ENCODE assay signal across 8 cellular contexts in genomic region chr5:138491669-138492551, GRCh38. TPM values are rescaled to one million over a fixed set of nuclear protein-coding genes. Genes with fewer than 3 reads are reported as not detected.
DNase-seq lines count a peak whose midpoint lies in the region; ATAC-seq, FAIRE-seq and TF ChIP-seq lines count a peak whose summit lies in the region.

No MANE protein-coding gene starts in this region.

- peak overlapping the region; percentile 80 for H3K27ac Mint-ChIP-seq in T-helper 2 cell treated with Interferon-gamma antibody and Interleukin-4, amounts not matched to agents 5 μg/mL and 100 μg/mL, for 36 hours
- no peak overlapping the region for H3K27ac Mint-ChIP-seq in astrocyte (ENCODE audit: unreplicated experiment)

- DNase-seq in GM10248 (ENCODE audit: extremely low spot score) (peak; percentile 96), NCI-H1048 (lab: John Stamatoyannopoulos, UW) (peak; percentile 76), astrocyte (ENCODE audit: low read depth) (peak; percentile 84), hepatocyte (ENCODE audit: low spot score) (peak; percentile 94), retina (peak; percentile 75), aorta (peak; percentile 95 to 97)
- peak; percentile 83 for DNase-seq in T-helper 2 cell treated with Interferon-gamma antibody and Interleukin-4, amounts not matched to agents 5 μg/mL and 100 μg/mL, for 36 hours (ENCODE audit: low spot score)

- CTCF ChIA-PET in GM10248 (lab: Yijun Ruan, JAX) = interaction anchor here (0.7 to 3.7 kb wide), 4 partner anchors 11 to 44 kb away, joined by 3 to 25 read pairs (median 6); partner anchors contain the start of gene EGR1

- H3K9me3 ChIP-seq in astrocyte (ENCODE audit: insufficient read depth, low read depth, low read length) (no peaks in the 10 kb centered on the region), hepatocyte (ENCODE audit: low read depth) (no peaks in the 10 kb centered on the region), aorta (ENCODE audit: control insufficient read depth, low read length) (no peaks in the 10 kb centered on the region)

- peak overlapping the region; percentile 81 for H3K9ac ChIP-seq in astrocyte (ENCODE audit: low read length)

- peak overlapping the region; percentile 31 for H3K27ac ChIP-seq in astrocyte (ENCODE audit: low read depth, low read length)
- H3K27ac ChIP-seq in hepatocyte = peak overlapping the region; percentile 74
- peak overlapping the region in 1 of 2 donors; percentile 2 for H3K27ac ChIP-seq in aorta (ENCODE audit: low read depth in 1 of 2, low read length in 2 of 2)

- H3K27me3 ChIP-seq in astrocyte (ENCODE audit: insufficient read depth, low read length) (no peaks in the 10 kb centered on the region), hepatocyte (no peaks in the 10 kb centered on the region), aorta (ENCODE audit: control insufficient read depth in 1 of 2, insufficient read depth in 2 of 2, low read length in 1 of 2) (no peaks in the 10 kb centered on the region)

- intact Hi-C loops in aorta (cut with DNase I) = loop anchor here in 1 of 2 donors (2.0 kb wide), 1 partner anchor 27 kb away; the partner anchor contains the start of gene EGR1

- no peaks in the 10 kb centered on the region for H3K79me2 ChIP-seq in astrocyte (ENCODE audit: insufficient read depth, low read length)
- H3K79me2 ChIP-seq in hepatocyte = no peaks in the 10 kb centered on the region

- H3K4me1 ChIP-seq in astrocyte (ENCODE audit: insufficient read depth, low read length) = peaks cover 25% of the 10 kb centered on the region
- H3K4me1 ChIP-seq in hepatocyte (ENCODE audit: insufficient read depth) = peaks cover 32% of the 10 kb centered on the region
- no peaks in the 10 kb centered on the region for H3K4me1 ChIP-seq in aorta (ENCODE audit: control insufficient read depth in 1 of 2, insufficient read depth in 2 of 2, low read length in 2 of 2)

- no peaks in the 10 kb centered on the region for H3K9me3 Mint-ChIP-seq in T-helper 2 cell treated with Interferon-gamma antibody and Interleukin-4, amounts not matched to agents 5 μg/mL and 100 μg/mL, for 36 hours
- no peaks in the 10 kb centered on the region for H3K9me3 Mint-ChIP-seq in astrocyte (ENCODE audit: unreplicated experiment)

- H3K9me2 ChIP-seq in hepatocyte (replicated peaks; ENCODE audit: insufficient read depth) = no peaks in the 10 kb centered on the region

- H3K36me3 Mint-ChIP-seq in T-helper 2 cell treated with Interferon-gamma antibody and Interleukin-4, amounts not matched to agents 5 μg/mL and 100 μg/mL, for 36 hours (ENCODE audit: low read depth) = no peaks in the 10 kb centered on the region
- no peaks in the 10 kb centered on the region for H3K36me3 Mint-ChIP-seq in astrocyte (ENCODE audit: low read depth, unreplicated experiment)

- peaks cover 34% of the 10 kb centered on the region for H3K27me3 Mint-ChIP-seq in T-helper 2 cell treated with Interferon-gamma antibody and Interleukin-4, amounts not matched to agents 5 μg/mL and 100 μg/mL, for 36 hours (ENCODE audit: low read depth)
- H3K27me3 Mint-ChIP-seq in astrocyte (ENCODE audit: low read depth, unreplicated experiment) = peaks cover 29% of the 10 kb centered on the region

- H3K4me3 ChIP-seq in astrocyte (ENCODE audit: insufficient read depth, low read depth, low read length) (peak overlapping the region; percentile 61), hepatocyte (peak overlapping the region; percentile 75), aorta (ENCODE audit: low read length in 2 of 2) (peak overlapping the region; percentile 49 to 54)

- no peak for FAIRE-seq in astrocyte (lab: Jason Lieb, UNC)

- peaks cover 5% of the 10 kb centered on the region for H3K4me1 Mint-ChIP-seq in T-helper 2 cell treated with Interferon-gamma antibody and Interleukin-4, amounts not matched to agents 5 μg/mL and 100 μg/mL, for 36 hours (ENCODE audit: low read depth)
- peaks cover 10% of the 10 kb centered on the region for H3K4me1 Mint-ChIP-seq in astrocyte (ENCODE audit: low read depth, unreplicated experiment)

- H3K4me3 Mint-ChIP-seq in T-helper 2 cell treated with Interferon-gamma antibody and Interleukin-4, amounts not matched to agents 5 μg/mL and 100 μg/mL, for 36 hours = peak overlapping the region; percentile 91
- peak overlapping the region; percentile 81 for H3K4me3 Mint-ChIP-seq in astrocyte (ENCODE audit: unreplicated experiment)

- H4K20me1 ChIP-seq in astrocyte (ENCODE audit: insufficient read depth, low read length) (no peaks in the 10 kb centered on the region), hepatocyte (ENCODE audit: insufficient read depth, poor library complexity, severe bottlenecking) (no peaks in the 10 kb centered on the region)

- peak; percentile 99 for ATAC-seq in HG02588 (IDR thresholded peaks at IDR 0.05; ENCODE audit: unreplicated experiment)
- ATAC-seq in aorta (ENCODE audit: low FRiP score) = peak; percentile 96

- 12% methylated on average over 36 of the region's 93 CpGs for WGBS in hepatocyte (ENCODE audit: low lambda C conversion rate, missing lambda C conversion rate)
- WGBS in aorta, 2 donors = 1% methylated on average over 79 to 93 of the region's 93 CpGs

- POLR2A ChIA-PET in GM10248 (lab: Yijun Ruan, JAX) = no interaction called here

- TF ChIP-seq CTCF in GM10248 (IDR thresholded peaks at IDR 0.05; ENCODE audit: control extremely low read depth, extremely low read depth, low read depth, missing control alignments) = no peak
- TF ChIP-seq CTCF in astrocyte (IDR thresholded peaks at IDR 0.05; ENCODE audit: insufficient read depth, low read depth, low read length) = no peak
- TF ChIP-seq CTCF in hepatocyte (IDR thresholded peaks at IDR 0.05; ENCODE audit: poor library complexity) = no peak

- H3K36me3 ChIP-seq in astrocyte (ENCODE audit: insufficient read depth, low read length) = no peaks in the 10 kb centered on the region
- H3K36me3 ChIP-seq in hepatocyte (replicated peaks; ENCODE audit: insufficient read depth, low read depth) = no peaks in the 10 kb centered on the region
- no peaks in the 10 kb centered on the region for H3K36me3 ChIP-seq in aorta (ENCODE audit: control insufficient read depth in 1 of 2, insufficient read depth in 2 of 2, low read length in 1 of 2)

- H3K4me2 ChIP-seq in astrocyte (ENCODE audit: low read length) = peak overlapping the region; percentile 87
- H3K4me2 ChIP-seq in hepatocyte = peak overlapping the region; percentile 95

- peak overlapping the region; percentile 67 for H2AFZ ChIP-seq in astrocyte (ENCODE audit: low read depth, low read length)
- peak overlapping the region; percentile 82 for H2AFZ ChIP-seq in hepatocyte

RNA-seq across cellular contexts. Expression of gene EGR1, which starts 26.6 kb away (rescaled TPM):
- total RNA-seq in astrocyte = 24.4 and 31.5 TPM in 2 replicates
- total RNA-seq in hepatocyte = 64.2 and 95.4 TPM in 2 replicates
- polyA plus RNA-seq in hepatocyte = 336 and 434 TPM in 2 replicates
- 100 to 1,000 TPM; 158 to 669 TPM for total RNA-seq in aorta
- polyA plus RNA-seq in aorta = 100 to 1,000 TPM in 1 of 2 donors, 10 to 100 TPM in 1; 61.5 to 300 TPM

RNA-seq across cellular contexts. Expression of gene ETF1, which starts 51.1 kb away (rescaled TPM):
- 139 and 153 TPM in 2 replicates for total RNA-seq in astrocyte
- 90.5 and 93.3 TPM in 2 replicates for total RNA-seq in hepatocyte
- polyA plus RNA-seq in hepatocyte = 35.3 and 42.6 TPM in 2 replicates
- total RNA-seq in aorta = 100 to 1,000 TPM in 1 of 2 donors, 10 to 100 TPM in 1; 69.2 to 101 TPM
- polyA plus RNA-seq in aorta = 10 to 100 TPM; 48.5 to 79.6 TPM

RNA-seq across cellular contexts. Expression of gene REEP2, which starts 53.1 kb away (rescaled TPM):
- total RNA-seq in astrocyte = 16.0 and 17.2 TPM in 2 replicates
- 0.67 and 3.2 TPM in 2 replicates for total RNA-seq in hepatocyte
- polyA plus RNA-seq in hepatocyte = 0.66 and 1.9 TPM in 2 replicates
- total RNA-seq in aorta = 10 to 100 TPM in 1 of 2 donors, 1 to 10 TPM in 1; 6.6 to 19.2 TPM
- polyA plus RNA-seq in aorta = 10 to 100 TPM in 1 of 2 donors, 1 to 10 TPM in 1; 6.4 to 21.9 TPM
